Comparison of ENCODE assay signal across 8 cellular contexts in the genomic region with DNA sequence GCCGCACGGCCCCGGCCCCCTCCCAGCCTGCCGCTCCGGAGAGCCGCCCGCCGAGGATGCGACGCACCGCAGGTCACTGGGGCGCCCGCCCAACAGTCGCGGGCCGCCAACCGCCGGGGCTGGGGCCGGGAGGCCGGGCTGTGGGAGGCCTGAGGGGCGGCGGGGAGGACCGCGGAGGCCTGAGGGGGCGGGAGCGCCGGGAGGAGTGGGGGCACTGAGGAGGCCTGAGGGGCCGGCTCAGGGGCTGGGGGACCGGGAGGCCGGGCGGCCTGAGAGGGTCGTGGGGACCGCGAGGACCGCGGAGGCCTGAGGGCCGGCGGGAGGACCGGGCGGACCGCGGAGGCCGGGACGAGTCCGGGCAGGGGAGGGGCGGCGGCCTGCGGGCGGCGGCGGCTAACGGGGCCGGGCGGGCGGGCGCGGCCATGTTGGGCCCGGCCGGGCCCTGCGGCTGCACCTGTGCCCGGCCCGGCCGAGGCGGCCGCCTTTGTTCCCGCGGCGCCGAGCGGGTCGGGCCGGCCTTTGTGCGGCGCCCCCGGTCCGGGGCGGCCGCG. TPM values are rescaled to one million over a fixed set of nuclear protein-coding genes. Genes with fewer than 3 reads are reported as not detected.
DNase-seq lines count a peak whose midpoint lies in the region; ATAC-seq and TF ChIP-seq lines count a peak whose summit lies in the region.

No MANE protein-coding gene starts in this region.

- H3K27ac Mint-ChIP-seq in activated T-helper 1 cell treated with anti-CD3 and anti-CD28 coated beads, Interleukin-12 subunit alpha, Interleukin-12 subunit beta, Interleukin-2, Interleukin-4 antibody, amounts not matched to agents 30 ng/mL and 10 ng/mL and 1 ng/mL, durations not matched to agents 14 hours and 24 hours and 36 hours, result no peak overlapping the region

- peaks cover 38% of the 10 kb centered on the region for H3K4me1 Mint-ChIP-seq in activated T-helper 1 cell treated with anti-CD3 and anti-CD28 coated beads, Interleukin-12 subunit alpha, Interleukin-12 subunit beta, Interleukin-2, Interleukin-4 antibody, amounts not matched to agents 30 ng/mL and 10 ng/mL and 1 ng/mL, durations not matched to agents 14 hours and 24 hours and 36 hours (ENCODE audit: low read depth)

- ATAC-seq in HG03135 (IDR thresholded peaks at IDR 0.05; ENCODE audit: unreplicated experiment), result peak; percentile 13

- TF ChIP-seq POLR2A in GM18951 (IDR thresholded peaks at IDR 0.05; ENCODE audit: extremely low read depth, insufficient read depth, insufficient read length), result peak; percentile 23

- H3K27ac ChIP-seq in angular gyrus (ENCODE audit: low read depth, low read length), result peak overlapping the region; percentile 82
- peak overlapping the region; percentile 61 for H3K27ac ChIP-seq in temporal lobe (ENCODE audit: low read depth, low read length)

- in situ Hi-C loops in GM18951 (cut with MboI; ENCODE audit: low sequenced_read_pairs, unreplicated experiment), result no loop called here

- DNase-seq in AG20443 (ENCODE audit: low spot score), result peak; percentile 64
- DNase-seq in iPS-NIHi11 (ENCODE audit: low spot score), result peak; percentile 80
- DNase-seq in activated T-helper 1 cell treated with anti-CD3 and anti-CD28 coated beads, Interleukin-12 subunit alpha, Interleukin-12 subunit beta, Interleukin-2, Interleukin-4 antibody, amounts not matched to agents 30 ng/mL and 10 ng/mL and 1 ng/mL, durations not matched to agents 14 hours and 24 hours and 36 hours (ENCODE audit: low spot score), result no peak
- DNase-seq in DMS153 treated with DMSO at 0.1 percent for 48 hours (lab: John Stamatoyannopoulos, UW; ENCODE audit: unreplicated experiment), result no peak

- intact Hi-C loops in activated T-helper 1 cell treated with anti-CD3 and anti-CD28 coated beads, Interleukin-12 subunit alpha, Interleukin-12 subunit beta, Interleukin-2, Interleukin-4 antibody, amounts not matched to agents 30 ng/mL and 10 ng/mL and 1 ng/mL, durations not matched to agents 14 hours and 24 hours and 36 hours (cut with micrococcal nuclease), result loop anchor here (1.0 to 10.0 kb wide), 12 partner anchors 125 to 1203 kb away; a partner anchor contains a TSS

- H3K27me3 Mint-ChIP-seq in activated T-helper 1 cell treated with anti-CD3 and anti-CD28 coated beads, Interleukin-12 subunit alpha, Interleukin-12 subunit beta, Interleukin-2, Interleukin-4 antibody, amounts not matched to agents 30 ng/mL and 10 ng/mL and 1 ng/mL, durations not matched to agents 14 hours and 24 hours and 36 hours (ENCODE audit: insufficient read depth), result peaks cover 1% of the 10 kb centered on the region

- H3K9me3 Mint-ChIP-seq in activated T-helper 1 cell treated with anti-CD3 and anti-CD28 coated beads, Interleukin-12 subunit alpha, Interleukin-12 subunit beta, Interleukin-2, Interleukin-4 antibody, amounts not matched to agents 30 ng/mL and 10 ng/mL and 1 ng/mL, durations not matched to agents 14 hours and 24 hours and 36 hours, result no peaks in the 10 kb centered on the region

- H3K4me3 Mint-ChIP-seq in activated T-helper 1 cell treated with anti-CD3 and anti-CD28 coated beads, Interleukin-12 subunit alpha, Interleukin-12 subunit beta, Interleukin-2, Interleukin-4 antibody, amounts not matched to agents 30 ng/mL and 10 ng/mL and 1 ng/mL, durations not matched to agents 14 hours and 24 hours and 36 hours, result no peak overlapping the region

- H3K36me3 Mint-ChIP-seq in activated T-helper 1 cell treated with anti-CD3 and anti-CD28 coated beads, Interleukin-12 subunit alpha, Interleukin-12 subunit beta, Interleukin-2, Interleukin-4 antibody, amounts not matched to agents 30 ng/mL and 10 ng/mL and 1 ng/mL, durations not matched to agents 14 hours and 24 hours and 36 hours (ENCODE audit: low read depth), result peaks cover 16% of the 10 kb centered on the region

RNA-seq across cellular contexts. Expression of a gene that starts 0.4 kb away (rescaled TPM):
- 90.0 TPM for total RNA-seq in temporal lobe
- 200 and 202 TPM in 2 replicates for total RNA-seq in activated T-helper 1 cell treated with anti-CD3 and anti-CD28 coated beads, Interleukin-12 subunit alpha, Interleukin-12 subunit beta, Interleukin-2, Interleukin-4 antibody, amounts not matched to agents 30 ng/mL and 10 ng/mL and 1 ng/mL, durations not matched to agents 14 hours and 24 hours and 36 hours

RNA-seq across cellular contexts. Expression of a gene that starts 15.6 kb away (rescaled TPM):
- total RNA-seq in temporal lobe, result 57.3 TPM
- 93.9 and 101 TPM in 2 replicates for total RNA-seq in activated T-helper 1 cell treated with anti-CD3 and anti-CD28 coated beads, Interleukin-12 subunit alpha, Interleukin-12 subunit beta, Interleukin-2, Interleukin-4 antibody, amounts not matched to agents 30 ng/mL and 10 ng/mL and 1 ng/mL, durations not matched to agents 14 hours and 24 hours and 36 hours

Comparison
In these comparisons a context has a peak if more than half of its experiments do, and no peak if none do; other contexts are left out.
1. DNase-seq: peak in AG20443 (single experiment) and iPS-NIHi11 (single experiment); none in activated T-helper 1 cell treated with anti-CD3 and anti-CD28 coated beads, Interleukin-12 subunit alpha, Interleukin-12 subunit beta, Interleukin-2, Interleukin-4 antibody, amounts not matched to agents 30 ng/mL and 10 ng/mL and 1 ng/mL, durations not matched to agents 14 hours and 24 hours and 36 hours (single experiment) and DMS153 treated with DMSO at 0.1 percent for 48 hours (single experiment).